8 cellular contexts compared by ENCODE assay signal in genomic region chr10:79525049-79525710, GRCh38.
A peak's percentile ranks its signal among the peaks of the same experiment; 100 is the strongest.
DNase-seq lines count a peak whose midpoint lies in the region; ATAC-seq and TF ChIP-seq lines count a peak whose summit lies in the region.
"Not testable (repeated sequence)": the region's sequence is repeated elsewhere in the genome, so short reads cannot be mapped to it uniquely, and the experiment has no call there.

No MANE protein-coding gene starts in this region.

- not testable (repeated sequence) for H3K36me3 Mint-ChIP-seq in stimulated activated effector memory CD8-positive, alpha-beta T cell treated with anti-CD3 and anti-CD28 coated beads, Interleukin-12 subunit alpha, Interleukin-12 subunit beta, amount 100 ng/mL, for 72 hours

- TF ChIP-seq POLR2A in GM18505 (IDR thresholded peaks at IDR 0.05; ENCODE audit: borderline replicate concordance, extremely low read depth, insufficient read depth, insufficient read length) = not testable (repeated sequence)

- H3K9me3 Mint-ChIP-seq in stimulated activated effector memory CD8-positive, alpha-beta T cell treated with anti-CD3 and anti-CD28 coated beads, Interleukin-12 subunit alpha, Interleukin-12 subunit beta, amount 100 ng/mL, for 72 hours = not testable (repeated sequence)

- not testable (repeated sequence) for H3K4me1 Mint-ChIP-seq in stimulated activated effector memory CD8-positive, alpha-beta T cell treated with anti-CD3 and anti-CD28 coated beads, Interleukin-12 subunit alpha, Interleukin-12 subunit beta, amount 100 ng/mL, for 72 hours

- H3K4me3 Mint-ChIP-seq in stimulated activated effector memory CD8-positive, alpha-beta T cell treated with anti-CD3 and anti-CD28 coated beads, Interleukin-12 subunit alpha, Interleukin-12 subunit beta, amount 100 ng/mL, for 72 hours = not testable (repeated sequence)

- H3K27ac Mint-ChIP-seq in stimulated activated effector memory CD8-positive, alpha-beta T cell treated with anti-CD3 and anti-CD28 coated beads, Interleukin-12 subunit alpha, Interleukin-12 subunit beta, amount 100 ng/mL, for 72 hours = not testable (repeated sequence)

- peak; percentile 87 for ATAC-seq in GM18505 (IDR thresholded peaks at IDR 0.05; ENCODE audit: unreplicated experiment)
- peak; percentile 90 for ATAC-seq in GM19035 (IDR thresholded peaks at IDR 0.05; ENCODE audit: unreplicated experiment)
- ATAC-seq in GM21367 (IDR thresholded peaks at IDR 0.05; ENCODE audit: unreplicated experiment) = peak; percentile 90
- peak; percentile 84 for ATAC-seq in HG02571 (IDR thresholded peaks at IDR 0.05; ENCODE audit: unreplicated experiment)
- ATAC-seq in HG02970 (IDR thresholded peaks at IDR 0.05; ENCODE audit: low FRiP score, unreplicated experiment) = peak; percentile 70
- peak; percentile 93 for ATAC-seq in HG03175 (IDR thresholded peaks at IDR 0.05; ENCODE audit: unreplicated experiment)
- ATAC-seq in HG03575 (IDR thresholded peaks at IDR 0.05; ENCODE audit: extremely low read depth, insufficient number of reproducible peaks, low FRiP score, unreplicated experiment) = peak; percentile 76
- ATAC-seq in stimulated activated effector memory CD8-positive, alpha-beta T cell treated with anti-CD3 and anti-CD28 coated beads, Interleukin-12 subunit alpha, Interleukin-12 subunit beta, amount 100 ng/mL, for 72 hours = peak; percentile 41

- not testable (repeated sequence) for DNase-seq in stimulated activated effector memory CD8-positive, alpha-beta T cell treated with anti-CD3 and anti-CD28 coated beads, Interleukin-12 subunit alpha, Interleukin-12 subunit beta, amount 100 ng/mL, for 72 hours (ENCODE audit: low spot score in 2 of 2)

Comparison
In these comparisons a context has a peak if more than half of its experiments do, and no peak if none do; other contexts are left out.
1. ATAC-seq: peak in every context shown above with its lines; median percentile 93 in HG03175; 90 in GM19035; 90 in GM21367; 87 in GM18505; 84 in HG02571; 76 in HG03575; 70 in HG02970; 41 in stimulated activated effector memory CD8-positive, alpha-beta T cell treated with anti-CD3 and anti-CD28 coated beads, Interleukin-12 subunit alpha, Interleukin-12 subunit beta, amount 100 ng/mL, for 72 hours.